ENCODE assay signal across 9 cellular contexts in genomic region chr2:20677301-20678176, GRCh38.
DNase-seq lines count a peak whose midpoint lies in the region; ATAC-seq and TF ChIP-seq lines count a peak whose summit lies in the region.
"Had no signal": no experiment of that assay in that cellular context is flagged by ENCODE, and none has a peak within 500 bp of the region (broad histone marks: within the 10 kb centered on the region; RNA-seq: fewer than 3 reads in every experiment).

No MANE protein-coding gene starts in this region.

- no peak overlapping the region for H3K9ac ChIP-seq in BLaER1 treated with 17β-estradiol and CSF1 and Interleukin-3, amounts not matched to agents 10 nM and 100 nM

- H3K4me1 ChIP-seq in BLaER1 treated with 17β-estradiol and CSF1 and Interleukin-3, amounts not matched to agents 10 nM and 100 nM = peaks cover 32 to 43% (median 35%) of the 10 kb centered on the region in 10 experiments
- H3K4me1 ChIP-seq: left lung had no signal

- in situ Hi-C loops in brain microvascular endothelial cell (cut with HindIII; ENCODE audit: low pct_ligation_motif_present, low sequenced_read_pairs) = loop anchor here (25.0 kb wide), 1 partner anchor 285 kb away; no protein-coding TSS in a partner anchor

- H3K27ac ChIP-seq in BLaER1 treated with 17β-estradiol and CSF1 and Interleukin-3, amounts not matched to agents 10 nM and 100 nM = no peak overlapping the region
- H3K27ac ChIP-seq in brain microvascular endothelial cell = no peak overlapping the region
- H3K27ac ChIP-seq in substantia nigra (ENCODE audit: low read depth, low read length, poor library complexity, severe bottlenecking) = no peak overlapping the region
- H3K27ac ChIP-seq: left lung had no signal

- H3K9me3 ChIP-seq in BLaER1 treated with 17β-estradiol and CSF1 and Interleukin-3, amounts not matched to agents 10 nM and 100 nM (replicated peaks in 1 of 11) = no peaks in the 10 kb centered on the region
- H3K9me3 ChIP-seq: left lung had no signal

- H3K36me3 ChIP-seq in BLaER1 treated with 17β-estradiol and CSF1 and Interleukin-3, amounts not matched to agents 10 nM and 100 nM = peaks cover 2 to 37% (median 19%) of the 10 kb centered on the region in 11 experiments; a peak in 19 of 22 replicates
- no peaks in the 10 kb centered on the region for H3K36me3 ChIP-seq in brain microvascular endothelial cell (replicated peaks)
- H3K36me3 ChIP-seq: left lung had no signal

- no peak for DNase-seq in brain microvascular endothelial cell
- DNase-seq in OCI-M2 (lab: John Stamatoyannopoulos, UW; ENCODE audit: unreplicated experiment) = no peak
- DNase-seq in substantia nigra (lab: John Stamatoyannopoulos, UW) = no peak
- DNase-seq in inferior parietal cortex (ENCODE audit: extremely low spot score) = no peak

- TF ChIP-seq CTCF in brain microvascular endothelial cell (IDR thresholded peaks at IDR 0.05; ENCODE audit: low read depth, low read length, missing control alignments) = peak; percentile 40

- peak; percentile 32 for ATAC-seq in GM19372 (IDR thresholded peaks at IDR 0.05; ENCODE audit: low read depth, unreplicated experiment)
- ATAC-seq in HG03103 (IDR thresholded peaks at IDR 0.05; ENCODE audit: low read depth, unreplicated experiment) = peak; percentile 29
- ATAC-seq in activated CD4-positive, CD25-positive, alpha-beta regulatory T cell treated with anti-CD3 and anti-CD28 coated beads, Interleukin-2, amount 50 U/mL, for 24 hours = no peak
- ATAC-seq: left lung had no signal

- peaks cover 0 to 52% (median 18%) of the 10 kb centered on the region in 11 experiments; a peak in 17 of 22 replicates for H4K20me1 ChIP-seq in BLaER1 treated with 17β-estradiol and CSF1 and Interleukin-3, amounts not matched to agents 10 nM and 100 nM

- peaks cover 0 to 15% (median 4%) of the 10 kb centered on the region in 11 experiments; a peak in 12 of 22 replicates for H3K27me3 ChIP-seq in BLaER1 treated with 17β-estradiol and CSF1 and Interleukin-3, amounts not matched to agents 10 nM and 100 nM
- H3K27me3 ChIP-seq in brain microvascular endothelial cell (replicated peaks) = peaks cover 2% of the 10 kb centered on the region

- peak overlapping the region in 10 of 11 experiments; percentile 2 to 88 (median 76); a peak in 17 of 22 replicates for H3K4me2 ChIP-seq in BLaER1 treated with 17β-estradiol and CSF1 and Interleukin-3, amounts not matched to agents 10 nM and 100 nM

- no peak overlapping the region for H3K4me3 ChIP-seq in BLaER1 treated with 17β-estradiol and CSF1 and Interleukin-3, amounts not matched to agents 10 nM and 100 nM
- H3K4me3 ChIP-seq in brain microvascular endothelial cell (ENCODE audit: low read depth, low read length) = no peak overlapping the region
- H3K4me3 ChIP-seq: left lung had no signal

Comparison
In these comparisons a context has a peak if more than half of its experiments do, and no peak if none do; other contexts are left out.
1. ATAC-seq: peak in GM19372 (single experiment) and HG03103 (single experiment); none in activated CD4-positive, CD25-positive, alpha-beta regulatory T cell treated with anti-CD3 and anti-CD28 coated beads, Interleukin-2, amount 50 U/mL, for 24 hours (0 of 2).